Comparison of ENCODE assay signal across 13 cellular contexts in genomic region chr10:123301077-123301875, GRCh38.
DNase-seq lines count a peak whose midpoint lies in the region; ATAC-seq, FAIRE-seq and TF ChIP-seq lines count a peak whose summit lies in the region.
"Had no signal": no experiment of that assay in that cellular context is flagged by ENCODE, and none has a peak within 500 bp of the region (broad histone marks: within the 10 kb centered on the region; RNA-seq: fewer than 3 reads in every experiment).

No MANE protein-coding gene starts in this region.

- peak overlapping the region; percentile 43 for H3K9ac ChIP-seq in adipocyte (ENCODE audit: low read length)
- H3K9ac ChIP-seq: KMS-11 had no signal

- H3K4me1 ChIP-seq in adipocyte (ENCODE audit: control insufficient read depth, insufficient read depth, low read length), result peaks cover 23% of the 10 kb centered on the region
- H3K4me1 ChIP-seq in sigmoid colon, result no peaks in the 10 kb centered on the region

- intact Hi-C loops in sigmoid colon (cut with DNase I), result no loop called here

- peak; percentile 62 for DNase-seq in A172 (ENCODE audit: low spot score)
- DNase-seq in HPDE6-E6E7 (ENCODE audit: extremely low spot score), result peak; percentile 38
- DNase-seq in adipocyte (ENCODE audit: low read depth), result peak; percentile 10
- DNase-seq in inferior parietal cortex (ENCODE audit: extremely low spot score), result peak; percentile 73
- no peak for DNase-seq in ecto neural progenitor cell (ENCODE audit: low spot score)
- DNase-seq in sigmoid colon, result no peak
- no peak for DNase-seq in D721Med (ENCODE audit: insufficient read length, low spot score)
- DNase-seq: activated CD4-positive, alpha-beta T cell treated with anti-CD3 and anti-CD28 coated beads, Interleukin-2, amount 10 ng/mL, durations not matched to agents 7 days and 5 days; CD4-positive, alpha-beta T cell; effector CD4-positive, alpha-beta T cell had no signal

- H3K4me3 ChIP-seq in adipocyte (ENCODE audit: low read length) (no peak overlapping the region), sigmoid colon (no peak overlapping the region)
- H3K4me3 ChIP-seq: skin epidermis had no signal

- peak overlapping the region in 1 of 4 donors; percentile 25 for H3K27ac ChIP-seq in sigmoid colon
- H3K27ac ChIP-seq: KMS-11 had no signal

- TF ChIP-seq CTCF in sigmoid colon (IDR thresholded peaks at IDR 0.05) (no peak), D721Med (IDR thresholded peaks at IDR 0.05; ENCODE audit: insufficient read depth, missing control alignments) (no peak)

- H3K27me3 ChIP-seq in adipocyte (replicated peaks; ENCODE audit: control insufficient read depth, insufficient read depth, low read length), result no peaks in the 10 kb centered on the region
- no peaks in the 10 kb centered on the region for H3K27me3 ChIP-seq in sigmoid colon

- no peak for TF ChIP-seq EP300 in sigmoid colon (IDR thresholded peaks at IDR 0.05)

- no peak for TF ChIP-seq POLR2A in sigmoid colon (IDR thresholded peaks at IDR 0.05)

- ATAC-seq in GM21515 (IDR thresholded peaks at IDR 0.05; ENCODE audit: unreplicated experiment), result no peak

- no peaks in the 10 kb centered on the region for H3K9me3 ChIP-seq in adipocyte (ENCODE audit: control insufficient read depth, low read length)
- H3K9me3 ChIP-seq in sigmoid colon, result no peaks in the 10 kb centered on the region

- H3K36me3 ChIP-seq in adipocyte (ENCODE audit: control insufficient read depth, insufficient read depth, low read length, severe bottlenecking) (no peaks in the 10 kb centered on the region), sigmoid colon (no peaks in the 10 kb centered on the region)

- 39 to 54% methylated on average over 10 of the region's 10 CpGs for whole genome bisulfite sequencing in sigmoid colon, 2 donors

- FAIRE-seq in D721Med (lab: Jason Lieb, UNC), result no peak

Comparison
In these comparisons a context has a peak if more than half of its experiments do, and no peak if none do; other contexts are left out.
1. DNase-seq: peak in A172 (single experiment), HPDE6-E6E7 (single experiment), adipocyte (single experiment) and inferior parietal cortex (single experiment); none in ecto neural progenitor cell (single experiment), sigmoid colon (single experiment) and D721Med (single experiment).